In the genomic region with DNA sequence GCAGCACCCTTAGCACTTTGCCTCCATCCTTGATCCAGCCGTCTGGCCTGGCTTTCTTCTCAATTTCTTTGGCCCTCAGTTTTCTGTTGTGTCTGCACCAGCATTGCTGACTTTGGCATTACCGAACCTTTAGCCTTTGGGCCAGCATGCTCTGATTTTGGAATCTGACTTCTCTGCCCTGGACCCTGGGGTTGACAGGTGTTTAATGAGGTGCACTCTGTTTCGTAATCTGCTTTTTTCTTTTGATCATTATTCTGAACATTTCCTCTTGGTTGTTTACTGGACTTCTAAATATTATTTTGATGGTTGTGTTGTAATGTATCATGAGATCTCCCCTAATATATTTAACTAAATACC, we compare ENCODE assay signal across 21 cellular contexts.
DNase-seq lines count a peak whose midpoint lies in the region; ATAC-seq and TF ChIP-seq lines count a peak whose summit lies in the region.
"Had no signal": no experiment of that assay in that cellular context is flagged by ENCODE, and none has a peak within 500 bp of the region (broad histone marks: within the 10 kb centered on the region; RNA-seq: fewer than 3 reads in every experiment).

No MANE protein-coding gene starts in this region.

- H3K27ac ChIP-seq in OCI-LY1 (ENCODE audit: low read depth, low read length, poor library complexity, severe bottlenecking), result peak overlapping the region; percentile 82
- peak overlapping the region; percentile 56 for H3K27ac ChIP-seq in hepatocyte
- H3K27ac ChIP-seq in mammary epithelial cell (ENCODE audit: insufficient read depth, low read depth, low read length), result no peak overlapping the region
- H3K27ac ChIP-seq: 22Rv1, body of pancreas, heart left ventricle, thoracic aorta had no signal

- H2AFZ ChIP-seq in OCI-LY1 (ENCODE audit: low read length) (peak overlapping the region; percentile 18; the same call in 1 of the 2 replicates), hepatocyte (no peak overlapping the region), mammary epithelial cell (ENCODE audit: low read depth, low read length) (no peak overlapping the region)

- H3K9me2 ChIP-seq in OCI-LY1 (ENCODE audit: low read depth, low read length) (no peaks in the 10 kb centered on the region), hepatocyte (replicated peaks; ENCODE audit: insufficient read depth) (no peaks in the 10 kb centered on the region)
- H3K9me2 ChIP-seq: SK-N-SH had no signal

- H4K20me1 ChIP-seq in OCI-LY1 (ENCODE audit: insufficient read depth, low read length) (no peaks in the 10 kb centered on the region), hepatocyte (ENCODE audit: insufficient read depth, poor library complexity, severe bottlenecking) (no peaks in the 10 kb centered on the region), mammary epithelial cell (ENCODE audit: insufficient read depth, low read length) (no peaks in the 10 kb centered on the region)

- TF ChIP-seq CTCF in OCI-LY1 (IDR thresholded peaks at IDR 0.05; ENCODE audit: low read length) (no peak), hepatocyte (IDR thresholded peaks at IDR 0.05; ENCODE audit: poor library complexity) (no peak), mammary epithelial cell (conservative IDR thresholded peaks at IDR 0.05 in 1 of 2, IDR thresholded peaks at IDR 0.05 in 1 of 2; ENCODE audit: extremely low read depth in 1 of 2, insufficient read depth in 1 of 2, low read depth in 1 of 2, low read length in 2 of 2) (no peak)

- 84% methylated on average over 3 of the region's 3 CpGs for WGBS in hepatocyte (ENCODE audit: low lambda C conversion rate, missing lambda C conversion rate)
- WGBS in mammary epithelial cell (ENCODE audit: low coverage, missing lambda C conversion rate), result 100% methylated on average over 3 of the region's 3 CpGs

- no peak for ATAC-seq in stimulated activated effector memory CD8-positive, alpha-beta T cell treated with anti-CD3 and anti-CD28 coated beads, Interleukin-12 subunit alpha, Interleukin-12 subunit beta, amount 100 ng/mL, for 72 hours
- ATAC-seq: body of pancreas had no signal

- H3K4me1 ChIP-seq in OCI-LY1 (ENCODE audit: insufficient read depth, low read length, severe bottlenecking) (peaks cover 47% of the 10 kb centered on the region), hepatocyte (ENCODE audit: insufficient read depth) (peaks cover 25% of the 10 kb centered on the region), mammary epithelial cell (ENCODE audit: insufficient read depth, low read length) (peaks cover 8% of the 10 kb centered on the region)

- dilution Hi-C loops in mammary epithelial cell (cut with HindIII; ENCODE audit: low sequenced_read_pairs), result no loop called here

- peak overlapping the region; percentile 52; the same call in 1 of the 2 replicates for H3K4me2 ChIP-seq in OCI-LY1 (ENCODE audit: low read length)
- no peak overlapping the region for H3K4me2 ChIP-seq in hepatocyte
- H3K4me2 ChIP-seq in mammary epithelial cell (ENCODE audit: insufficient read depth, low read depth, low read length), result no peak overlapping the region
- H3K4me2 ChIP-seq: SK-N-SH had no signal

- H3K27me3 ChIP-seq in OCI-LY1 (ENCODE audit: insufficient read depth, low read length) (no peaks in the 10 kb centered on the region), hepatocyte (no peaks in the 10 kb centered on the region), mammary epithelial cell (ENCODE audit: insufficient read depth, low read length) (no peaks in the 10 kb centered on the region)
- H3K27me3 ChIP-seq: body of pancreas, heart left ventricle had no signal

- no TSS peak for BruUV-seq in mammary epithelial cell (replicated peaks; lab: Mats Ljungman, UMichigan)

- intact Hi-C loops in mammary epithelial cell (cut with micrococcal nuclease), result loop anchor here (5.0 kb wide), 2 partner anchors 93 to 128 kb away; no protein-coding TSS in a partner anchor

- H3K9ac ChIP-seq in OCI-LY1 (ENCODE audit: low read length), result peak overlapping the region; percentile 23; the same call in 1 of the 2 replicates
- H3K9ac ChIP-seq in mammary epithelial cell (ENCODE audit: insufficient read depth, low read length), result no peak overlapping the region
- H3K9ac ChIP-seq: SK-N-SH had no signal

- no peak overlapping the region for H3K4me3 ChIP-seq in OCI-LY1 (ENCODE audit: low read depth, low read length, poor library complexity, severe bottlenecking)
- H3K4me3 ChIP-seq in hepatocyte, result no peak overlapping the region
- H3K4me3 ChIP-seq in mammary epithelial cell (replicated peaks in 1 of 3; ENCODE audit: insufficient read depth in 1 of 3, low read depth in 2 of 3, low read length in 3 of 3), result no peak overlapping the region
- H3K4me3 ChIP-seq: body of pancreas, heart left ventricle, thoracic aorta had no signal

- in situ Hi-C loops in mammary epithelial cell (cut with MboI; ENCODE audit: low sequenced_read_pairs in 2 of 2), result no loop called here

- H3K27me3 Mint-ChIP-seq in T-helper 1 cell treated with Interleukin-12 subunit alpha and Interleukin-12 subunit beta and Interleukin-4 antibody, amounts not matched to agents 30 μg/mL and 1 μg/mL, for 36 hours (ENCODE audit: low read depth), result no peaks in the 10 kb centered on the region
- H3K27me3 Mint-ChIP-seq: activated naive CD4-positive, alpha-beta T cell treated with anti-CD3 and anti-CD28 coated beads, Interleukin-2, amount 10 ng/mL, durations not matched to agents 7 days and 5 days had no signal

- peak overlapping the region; percentile 90 for H3K27ac Mint-ChIP-seq in T-helper 1 cell treated with Interleukin-12 subunit alpha and Interleukin-12 subunit beta and Interleukin-4 antibody, amounts not matched to agents 30 μg/mL and 1 μg/mL, for 36 hours
- H3K27ac Mint-ChIP-seq in stimulated activated effector memory CD8-positive, alpha-beta T cell treated with anti-CD3 and anti-CD28 coated beads, Interleukin-12 subunit alpha, Interleukin-12 subunit beta, amount 100 ng/mL, for 72 hours, result peak overlapping the region; percentile 68

- no peaks in the 10 kb centered on the region for H3F3A ChIP-seq in OCI-LY1 (ENCODE audit: insufficient read depth, low read length)

- peaks cover 33% of the 10 kb centered on the region for H3K4me1 Mint-ChIP-seq in T-helper 1 cell treated with Interleukin-12 subunit alpha and Interleukin-12 subunit beta and Interleukin-4 antibody, amounts not matched to agents 30 μg/mL and 1 μg/mL, for 36 hours (ENCODE audit: low read depth)
- H3K4me1 Mint-ChIP-seq in stimulated activated effector memory CD8-positive, alpha-beta T cell treated with anti-CD3 and anti-CD28 coated beads, Interleukin-12 subunit alpha, Interleukin-12 subunit beta, amount 100 ng/mL, for 72 hours, result peaks cover 35% of the 10 kb centered on the region

- CTCF ChIA-PET in mammary epithelial cell (lab: Charles Lee; ENCODE audit: low non-redundant PET), result no interaction called here

- H3K4me3 Mint-ChIP-seq in T-helper 1 cell treated with Interleukin-12 subunit alpha and Interleukin-12 subunit beta and Interleukin-4 antibody, amounts not matched to agents 30 μg/mL and 1 μg/mL, for 36 hours, result peak overlapping the region; percentile 11
- H3K4me3 Mint-ChIP-seq in stimulated activated effector memory CD8-positive, alpha-beta T cell treated with anti-CD3 and anti-CD28 coated beads, Interleukin-12 subunit alpha, Interleukin-12 subunit beta, amount 100 ng/mL, for 72 hours, result no peak overlapping the region
- H3K4me3 Mint-ChIP-seq: activated naive CD4-positive, alpha-beta T cell treated with anti-CD3 and anti-CD28 coated beads, Interleukin-2, amount 10 ng/mL, durations not matched to agents 7 days and 5 days; nephron had no signal

- H3K9me3 ChIP-seq in OCI-LY1 (ENCODE audit: low read length) (no peaks in the 10 kb centered on the region), hepatocyte (ENCODE audit: low read depth) (no peaks in the 10 kb centered on the region), mammary epithelial cell (replicated peaks; ENCODE audit: insufficient read depth, low read length) (no peaks in the 10 kb centered on the region)
- H3K9me3 ChIP-seq: body of pancreas, heart left ventricle, SK-N-SH, thoracic aorta had no signal

- H3K79me2 ChIP-seq in OCI-LY1 (ENCODE audit: insufficient read depth, low read length) (no peaks in the 10 kb centered on the region), hepatocyte (no peaks in the 10 kb centered on the region), mammary epithelial cell (ENCODE audit: insufficient read depth, low read length) (no peaks in the 10 kb centered on the region)

- H3K36me3 ChIP-seq in OCI-LY1 (ENCODE audit: insufficient read depth, low read length) (no peaks in the 10 kb centered on the region), hepatocyte (replicated peaks; ENCODE audit: insufficient read depth, low read depth) (no peaks in the 10 kb centered on the region), mammary epithelial cell (ENCODE audit: insufficient read depth, low read length) (no peaks in the 10 kb centered on the region)
- H3K36me3 ChIP-seq: heart left ventricle, thoracic aorta had no signal

- H3K9me3 Mint-ChIP-seq in T-helper 1 cell treated with Interleukin-12 subunit alpha and Interleukin-12 subunit beta and Interleukin-4 antibody, amounts not matched to agents 30 μg/mL and 1 μg/mL, for 36 hours, result no peaks in the 10 kb centered on the region
- H3K9me3 Mint-ChIP-seq in stimulated activated effector memory CD8-positive, alpha-beta T cell treated with anti-CD3 and anti-CD28 coated beads, Interleukin-12 subunit alpha, Interleukin-12 subunit beta, amount 100 ng/mL, for 72 hours, result no peaks in the 10 kb centered on the region
- H3K9me3 Mint-ChIP-seq: activated naive CD4-positive, alpha-beta T cell treated with anti-CD3 and anti-CD28 coated beads, Interleukin-2, amount 10 ng/mL, durations not matched to agents 7 days and 5 days; nephron had no signal

- no peak for DNase-seq in T-helper 1 cell
- no peak for DNase-seq in hepatocyte (ENCODE audit: low spot score)
- DNase-seq in stimulated activated effector memory CD8-positive, alpha-beta T cell treated with anti-CD3 and anti-CD28 coated beads, Interleukin-12 subunit alpha, Interleukin-12 subunit beta, amount 100 ng/mL, for 72 hours (ENCODE audit: low spot score in 2 of 2), result no peak
- no peak for DNase-seq in mammary epithelial cell
- DNase-seq in GOT3 (lab: John Stamatoyannopoulos, UW), result no peak
- DNase-seq in stimulated activated CD8-positive, alpha-beta memory T cell treated with anti-CD3 and anti-CD28 coated beads, Interleukin-4, amount 100 ng/mL, for 48 hours, result no peak
- DNase-seq: activated naive CD4-positive, alpha-beta T cell treated with anti-CD3 and anti-CD28 coated beads, Interleukin-2, amount 10 ng/mL, durations not matched to agents 7 days and 5 days; body of pancreas; C1 segment of cervical spinal cord; dermis blood vessel endothelial cell; DMS79 treated with DMSO at 0.1 percent for 48 hours; H7; heart left ventricle; NCI-H187 treated with DMSO at 0.1 percent for 48 hours; NCI-H510A treated with DMSO at 0.1 percent for 48 hours; SK-N-SH had no signal

- no peaks in the 10 kb centered on the region for H3K36me3 Mint-ChIP-seq in T-helper 1 cell treated with Interleukin-12 subunit alpha and Interleukin-12 subunit beta and Interleukin-4 antibody, amounts not matched to agents 30 μg/mL and 1 μg/mL, for 36 hours (ENCODE audit: low read depth)
- peaks cover 6% of the 10 kb centered on the region for H3K36me3 Mint-ChIP-seq in stimulated activated effector memory CD8-positive, alpha-beta T cell treated with anti-CD3 and anti-CD28 coated beads, Interleukin-12 subunit alpha, Interleukin-12 subunit beta, amount 100 ng/mL, for 72 hours
- H3K36me3 Mint-ChIP-seq: activated naive CD4-positive, alpha-beta T cell treated with anti-CD3 and anti-CD28 coated beads, Interleukin-2, amount 10 ng/mL, durations not matched to agents 7 days and 5 days had no signal
